Comparison of ENCODE assay signal across 8 cellular contexts in genomic region chr17:79042421-79043190, GRCh38. TPM values are rescaled to one million over a fixed set of nuclear protein-coding genes. Genes with fewer than 3 reads are reported as not detected.
DNase-seq lines count a peak whose midpoint lies in the region; ATAC-seq, FAIRE-seq and TF ChIP-seq lines count a peak whose summit lies in the region.

No MANE protein-coding gene starts in this region.

- peak; percentile 67 for TF ChIP-seq CTCF in CD4-positive, alpha-beta T cell (IDR thresholded peaks at IDR 0.05)

- no peaks in the 10 kb centered on the region for H3K9me3 Mint-ChIP-seq in CD4-positive, alpha-beta T cell
- H3K9me3 Mint-ChIP-seq in T-cell: no peaks in the 10 kb centered on the region

- 63% methylated on average over 13 of the region's 13 CpGs for WGBS in right cardiac atrium

- no peaks in the 10 kb centered on the region for H3K36me3 Mint-ChIP-seq in CD4-positive, alpha-beta T cell (ENCODE audit: low read depth)
- H3K36me3 Mint-ChIP-seq in T-cell: no peaks in the 10 kb centered on the region

- H3K4me3 ChIP-seq in right cardiac atrium (ENCODE audit: low read length): no peak overlapping the region

- H3K9me3 ChIP-seq in CD4-positive, alpha-beta T cell (ENCODE audit: control insufficient read depth, low read length): no peaks in the 10 kb centered on the region
- no peaks in the 10 kb centered on the region for H3K9me3 ChIP-seq in right cardiac atrium (ENCODE audit: control insufficient read depth, low read length)

- no peak for ATAC-seq in CD4-positive, alpha-beta T cell (ENCODE audit: poor library complexity)
- peak; percentile 62 to 78 (median 69) for ATAC-seq in T-cell (replicated peaks in 1 of 4)
- peak; percentile 0 to 4 for ATAC-seq in right cardiac atrium
- no peak for ATAC-seq in HG03457 (IDR thresholded peaks at IDR 0.05; ENCODE audit: unreplicated experiment)
- ATAC-seq in HG03460 (IDR thresholded peaks at IDR 0.05; ENCODE audit: unreplicated experiment): no peak

- peaks cover 1% of the 10 kb centered on the region for H3K4me1 ChIP-seq in right cardiac atrium (ENCODE audit: control insufficient read depth, insufficient read depth, low read length)

- no peaks in the 10 kb centered on the region for H3K27me3 ChIP-seq in CD4-positive, alpha-beta T cell (ENCODE audit: control insufficient read depth, insufficient read depth, low read length)
- no peaks in the 10 kb centered on the region for H3K27me3 ChIP-seq in right cardiac atrium (ENCODE audit: control insufficient read depth, insufficient read depth)

- peaks cover 14% of the 10 kb centered on the region for H3K27me3 Mint-ChIP-seq in CD4-positive, alpha-beta T cell
- H3K27me3 Mint-ChIP-seq in T-cell: peaks cover 14 to 23% of the 10 kb centered on the region in 2 donors

- intact Hi-C loops in CD4-positive, alpha-beta T cell (cut with DNase I, micrococcal nuclease): loop anchor here (1.0 to 5.0 kb wide), 3 partner anchors 23 to 56 kb away; no protein-coding TSS in a partner anchor
- intact Hi-C loops in right cardiac atrium (cut with DNase I): no loop called here

- H3K27ac Mint-ChIP-seq in CD4-positive, alpha-beta T cell: no peak overlapping the region
- H3K27ac Mint-ChIP-seq in T-cell: no peak overlapping the region

- H3K4me1 Mint-ChIP-seq in CD4-positive, alpha-beta T cell (ENCODE audit: low read depth): no peaks in the 10 kb centered on the region
- H3K4me1 Mint-ChIP-seq in T-cell: peaks cover 4 to 15% (median 5%) of the 10 kb centered on the region in 3 donors

- H3K27ac ChIP-seq in CD4-positive, alpha-beta T cell (ENCODE audit: low read depth, low read length): no peak overlapping the region
- no peak overlapping the region for H3K27ac ChIP-seq in right cardiac atrium (ENCODE audit: low read length)

- FAIRE-seq in HTR-8/SVneo (lab: Jason Lieb, UNC): peak; percentile 99

- POLR2A ChIA-PET in CD4-positive, alpha-beta T cell (lab: Charles Lee): no interaction called here
- POLR2A ChIA-PET in T-cell (lab: Charles Lee): no interaction called here

- CTCF ChIA-PET in CD4-positive, alpha-beta T cell (lab: Charles Lee): interaction anchor here (0.8 to 1.2 kb wide), 5 partner anchors 10 to 546 kb away, joined by 3 to 6 read pairs (median 4); no protein-coding TSS in a partner anchor
- CTCF ChIA-PET in T-cell (lab: Charles Lee): interaction anchor here in 1 of 2 donors (0.6 kb wide), 1 partner anchor 317 kb away, joined by 3 read pairs; no protein-coding TSS in a partner anchor

- DNase-seq in CD4-positive, alpha-beta T cell: peak; percentile 37 to 78 (median 62)
- peak; percentile 79 for DNase-seq in HTR-8/SVneo (ENCODE audit: insufficient read length, low spot score)
- peak in 30 of 34 experiments; percentile 12 to 71 (median 57) for DNase-seq in T-cell
- peak; percentile 43 for DNase-seq in activated naive CD8-positive, alpha-beta T cell treated with anti-CD3 and anti-CD28 coated beads, Interleukin-2, amount 50 U/mL, for 16 hours (ENCODE audit: low read depth, low spot score)
- peak; percentile 65 to 88 (median 85) for DNase-seq in right cardiac atrium
- DNase-seq in stimulated activated CD4-positive, alpha-beta T cell treated with anti-CD3 and anti-CD28 coated beads, Interleukin-15, amount 100 ng/mL, for 48 hours (ENCODE audit: low read depth in 2 of 2): peak; percentile 40 to 55

- H3K4me3 Mint-ChIP-seq in CD4-positive, alpha-beta T cell: no peak overlapping the region
- no peak overlapping the region for H3K4me3 Mint-ChIP-seq in T-cell

RNA-seq across cellular contexts. Expression of gene C1QTNF1, which starts 18.6 kb away (rescaled TPM):
- total RNA-seq in CD4-positive, alpha-beta T cell: not detected
- total RNA-seq in T-cell: under 1 TPM in 4 of 5 donors, not detected in 1; 0.10 to 0.57 (median 0.26) TPM
- 100 to 1,000 TPM; 232 to 655 (median 355) TPM for total RNA-seq in right cardiac atrium
- polyA plus RNA-seq in right cardiac atrium: 286 TPM

RNA-seq across cellular contexts. Expression of gene ENGASE, which starts 32.0 kb away (rescaled TPM):
- total RNA-seq in CD4-positive, alpha-beta T cell: 10 to 100 TPM; 49.8 to 50.9 TPM
- 100 to 1,000 TPM in 4 of 5 donors, 10 to 100 TPM in 1; 99.6 to 153 (median 141) TPM for total RNA-seq in T-cell
- total RNA-seq in right cardiac atrium: 10 to 100 TPM; 35.6 to 48.0 (median 42.3) TPM
- polyA plus RNA-seq in right cardiac atrium: 25.4 TPM

RNA-seq across cellular contexts. Expression of gene CANT1, which starts 33.0 kb away (rescaled TPM):
- total RNA-seq in CD4-positive, alpha-beta T cell: 10 to 100 TPM; 28.3 to 30.0 TPM
- total RNA-seq in T-cell (10 to 100 TPM; 46.2 to 63.1 (median 57.7) TPM), right cardiac atrium (10 to 100 TPM; 28.1 to 38.8 (median 33.3) TPM)
- polyA plus RNA-seq in right cardiac atrium: 13.6 TPM

Comparison
In these comparisons a context has a peak if more than half of its experiments do, and no peak if none do; other contexts are left out.
1. ATAC-seq: peak in T-cell (4 of 4) and right cardiac atrium (2 of 2); none in CD4-positive, alpha-beta T cell (single experiment), HG03457 (single experiment) and HG03460 (single experiment).
2. RNA of gene C1QTNF1, which starts 18.6 kb away (total RNA-seq): 232 to 655 TPM in right cardiac atrium; 0.10 to 0.57 TPM in T-cell and not detected in CD4-positive, alpha-beta T cell; every median in the first group is over 100 times any median in the second.
3. intact Hi-C loops: an anchor here in CD4-positive, alpha-beta T cell (1.0 to 5.0 kb wide); none called in right cardiac atrium.
4. Peak in every context shown above with its lines, with median percentiles within 50 percentile points of each other: DNase-seq.